Comparison of ENCODE assay signal across 22 cellular contexts in the genomic region with DNA sequence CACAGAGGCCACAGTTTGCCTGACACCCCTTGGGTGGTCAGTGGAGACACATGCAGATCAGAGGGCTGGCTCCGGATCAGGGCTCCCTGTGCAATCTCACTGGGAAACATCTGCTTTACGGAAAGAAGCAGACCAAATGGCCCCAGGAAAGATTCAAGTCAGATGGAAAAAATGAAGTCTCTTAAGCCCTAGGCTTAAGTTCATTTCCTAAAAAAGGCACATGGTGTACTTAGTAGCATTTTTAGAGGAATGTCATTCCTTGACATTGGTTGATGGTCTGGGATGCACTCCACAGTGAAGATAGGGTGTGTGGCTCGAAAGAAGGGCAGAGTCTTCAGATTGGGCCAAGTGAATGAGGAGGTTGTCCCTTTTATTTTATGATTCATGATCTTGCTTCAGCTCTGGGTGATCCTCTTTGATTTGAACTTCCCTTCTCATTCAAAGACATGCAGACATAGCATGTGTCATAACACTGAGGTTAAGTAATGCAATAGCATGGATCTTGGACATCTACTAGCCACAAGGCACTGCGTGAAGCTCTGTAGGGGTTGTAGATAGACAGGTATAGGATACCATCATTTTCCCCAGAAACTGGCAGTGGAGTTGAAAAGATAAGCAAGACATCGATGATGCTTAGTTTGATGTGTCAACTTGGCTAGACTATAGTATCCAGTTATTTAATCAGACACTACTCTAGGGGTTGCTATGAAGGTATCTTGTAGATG. TPM values are rescaled to one million over a fixed set of nuclear protein-coding genes. Genes with fewer than 3 reads are reported as not detected.
DNase-seq lines count a peak whose midpoint lies in the region; ATAC-seq and TF ChIP-seq lines count a peak whose summit lies in the region.
"Had no signal": no experiment of that assay in that cellular context is flagged by ENCODE, and none has a peak within 500 bp of the region (broad histone marks: within the 10 kb centered on the region; RNA-seq: fewer than 3 reads in every experiment).

No MANE protein-coding gene starts in this region.

- POLR2A ChIA-PET in PC-3 (lab: Charles Lee; ENCODE audit: unreplicated experiment), result no interaction called here

- no peaks in the 10 kb centered on the region for H3K4me1 ChIP-seq in PC-3 (ENCODE audit: insufficient read depth, low read length)
- H3K4me1 ChIP-seq: colonic mucosa had no signal

- peaks cover 3% of the 10 kb centered on the region for H3K27me3 Mint-ChIP-seq in activated T-helper 1 cell treated with anti-CD3 and anti-CD28 coated beads, Interleukin-12 subunit alpha, Interleukin-12 subunit beta, Interleukin-2, Interleukin-4 antibody, amounts not matched to agents 30 ng/mL and 10 ng/mL and 1 ng/mL, durations not matched to agents 14 hours and 24 hours and 36 hours (ENCODE audit: insufficient read depth)
- H3K27me3 Mint-ChIP-seq: activated naive CD4-positive, alpha-beta T cell treated with anti-CD3 and anti-CD28 coated beads, Interleukin-2, amount 10 ng/mL, durations not matched to agents 7 days and 5 days had no signal

- DNase-seq in AG08395 (ENCODE audit: low spot score) (peak; percentile 46), M059J (ENCODE audit: low read depth) (peak; percentile 10), amniotic stem cell (lab: John Stamatoyannopoulos, UW) (peak; percentile 70), kidney tubule cell (ENCODE audit: low spot score) (peak; percentile 4), left colon (no peak), PC-3 (no peak)
- no peak for DNase-seq in activated T-helper 1 cell treated with anti-CD3 and anti-CD28 coated beads, Interleukin-12 subunit alpha, Interleukin-12 subunit beta, Interleukin-2, Interleukin-4 antibody, amounts not matched to agents 30 ng/mL and 10 ng/mL and 1 ng/mL, durations not matched to agents 14 hours and 24 hours and 36 hours (ENCODE audit: low spot score)
- DNase-seq: activated CD4-positive, alpha-beta T cell treated with anti-CD3 and anti-CD28 coated beads, Interleukin-2, amount 50 U/mL, for 48 hours; activated naive CD4-positive, alpha-beta T cell treated with anti-CD3 and anti-CD28 coated beads, Interleukin-2, amount 10 ng/mL, durations not matched to agents 7 days and 5 days; activated T-cell treated with anti-CD3 and anti-CD28 coated beads, Interleukin-2, amount 50 U/mL, for 1 hour; colonic mucosa; DMS153; Karpas-422; naive thymus-derived CD8-positive, alpha-beta T cell; NCI-H146; RPMI8226; SW 1271; WERI-Rb-1 had no signal

- no peak overlapping the region for H2AFZ ChIP-seq in PC-3 (ENCODE audit: low read length)

- H3K36me3 ChIP-seq in PC-3 (ENCODE audit: low read depth, low read length), result no peaks in the 10 kb centered on the region
- H3K36me3 ChIP-seq: colonic mucosa, thoracic aorta, WERI-Rb-1 had no signal

- no peaks in the 10 kb centered on the region for H3K9me3 ChIP-seq in PC-3 (ENCODE audit: low read length)
- H3K9me3 ChIP-seq: colonic mucosa, thoracic aorta had no signal

- BruUV-seq in PC-3 (replicated peaks; lab: Mats Ljungman, UMichigan), result no TSS peak

- no peaks in the 10 kb centered on the region for H3K79me2 ChIP-seq in PC-3 (ENCODE audit: low read length)

- peaks cover 39% of the 10 kb centered on the region; the same call in 1 of the 2 replicates for H3K27me3 ChIP-seq in PC-3 (ENCODE audit: low read length)
- H3K27me3 ChIP-seq: colonic mucosa had no signal

- H3K9me3 Mint-ChIP-seq in activated T-helper 1 cell treated with anti-CD3 and anti-CD28 coated beads, Interleukin-12 subunit alpha, Interleukin-12 subunit beta, Interleukin-2, Interleukin-4 antibody, amounts not matched to agents 30 ng/mL and 10 ng/mL and 1 ng/mL, durations not matched to agents 14 hours and 24 hours and 36 hours, result no peaks in the 10 kb centered on the region
- H3K9me3 Mint-ChIP-seq: activated naive CD4-positive, alpha-beta T cell treated with anti-CD3 and anti-CD28 coated beads, Interleukin-2, amount 10 ng/mL, durations not matched to agents 7 days and 5 days had no signal

- H3K4me3 Mint-ChIP-seq in activated T-helper 1 cell treated with anti-CD3 and anti-CD28 coated beads, Interleukin-12 subunit alpha, Interleukin-12 subunit beta, Interleukin-2, Interleukin-4 antibody, amounts not matched to agents 30 ng/mL and 10 ng/mL and 1 ng/mL, durations not matched to agents 14 hours and 24 hours and 36 hours, result no peak overlapping the region
- H3K4me3 Mint-ChIP-seq: activated naive CD4-positive, alpha-beta T cell treated with anti-CD3 and anti-CD28 coated beads, Interleukin-2, amount 10 ng/mL, durations not matched to agents 7 days and 5 days; CD14-positive monocyte; naive thymus-derived CD8-positive, alpha-beta T cell had no signal

- no peak overlapping the region for H3K27ac ChIP-seq in PC-3 (ENCODE audit: low read length)
- H3K27ac ChIP-seq: colonic mucosa, thoracic aorta, WERI-Rb-1 had no signal

- H3K4me1 Mint-ChIP-seq in activated T-helper 1 cell treated with anti-CD3 and anti-CD28 coated beads, Interleukin-12 subunit alpha, Interleukin-12 subunit beta, Interleukin-2, Interleukin-4 antibody, amounts not matched to agents 30 ng/mL and 10 ng/mL and 1 ng/mL, durations not matched to agents 14 hours and 24 hours and 36 hours (ENCODE audit: low read depth), result no peaks in the 10 kb centered on the region
- H3K4me1 Mint-ChIP-seq: activated naive CD4-positive, alpha-beta T cell treated with anti-CD3 and anti-CD28 coated beads, Interleukin-2, amount 10 ng/mL, durations not matched to agents 7 days and 5 days; CD14-positive monocyte; naive thymus-derived CD8-positive, alpha-beta T cell had no signal

- no peak overlapping the region for H3K9ac ChIP-seq in PC-3 (ENCODE audit: low read length)

- no peaks in the 10 kb centered on the region for H3K9me2 ChIP-seq in PC-3 (replicated peaks; ENCODE audit: low read length)

- H3K4me2 ChIP-seq in PC-3 (ENCODE audit: low read length), result no peak overlapping the region

- TF ChIP-seq CTCF in PC-3 (conservative IDR thresholded peaks at IDR 0.05; ENCODE audit: low read depth, low read length), result no peak

- no peaks in the 10 kb centered on the region for H3K36me3 Mint-ChIP-seq in activated T-helper 1 cell treated with anti-CD3 and anti-CD28 coated beads, Interleukin-12 subunit alpha, Interleukin-12 subunit beta, Interleukin-2, Interleukin-4 antibody, amounts not matched to agents 30 ng/mL and 10 ng/mL and 1 ng/mL, durations not matched to agents 14 hours and 24 hours and 36 hours (ENCODE audit: low read depth)
- H3K36me3 Mint-ChIP-seq: activated naive CD4-positive, alpha-beta T cell treated with anti-CD3 and anti-CD28 coated beads, Interleukin-2, amount 10 ng/mL, durations not matched to agents 7 days and 5 days; CD14-positive monocyte; naive thymus-derived CD8-positive, alpha-beta T cell had no signal

- no peak overlapping the region for H3K27ac Mint-ChIP-seq in activated T-helper 1 cell treated with anti-CD3 and anti-CD28 coated beads, Interleukin-12 subunit alpha, Interleukin-12 subunit beta, Interleukin-2, Interleukin-4 antibody, amounts not matched to agents 30 ng/mL and 10 ng/mL and 1 ng/mL, durations not matched to agents 14 hours and 24 hours and 36 hours
- H3K27ac Mint-ChIP-seq: activated naive CD4-positive, alpha-beta T cell treated with anti-CD3 and anti-CD28 coated beads, Interleukin-2, amount 10 ng/mL, durations not matched to agents 7 days and 5 days; CD14-positive monocyte; naive thymus-derived CD8-positive, alpha-beta T cell had no signal

- no peaks in the 10 kb centered on the region for H3F3A ChIP-seq in PC-3 (ENCODE audit: low read length, unreplicated experiment)

- intact Hi-C loops in left colon (cut with DNase I, micrococcal nuclease), result no loop called here
- intact Hi-C loops in activated T-helper 1 cell treated with anti-CD3 and anti-CD28 coated beads, Interleukin-12 subunit alpha, Interleukin-12 subunit beta, Interleukin-2, Interleukin-4 antibody, amounts not matched to agents 30 ng/mL and 10 ng/mL and 1 ng/mL, durations not matched to agents 14 hours and 24 hours and 36 hours (cut with micrococcal nuclease), result no loop called here
- intact Hi-C loops in PC-3 (cut with micrococcal nuclease), result no loop called here

- no peaks in the 10 kb centered on the region for H4K20me1 ChIP-seq in PC-3 (ENCODE audit: low read length)

- ATAC-seq in left colon (no peak), HG03095 (IDR thresholded peaks at IDR 0.05; ENCODE audit: unreplicated experiment) (no peak), PC-3 (no peak)
- ATAC-seq: naive thymus-derived CD8-positive, alpha-beta T cell had no signal

- no peak overlapping the region for H3K4me3 ChIP-seq in PC-3 (ENCODE audit: low read length)
- H3K4me3 ChIP-seq: colonic mucosa, thoracic aorta had no signal

- CTCF ChIA-PET in PC-3 (lab: Charles Lee), result no interaction called here

RNA-seq across cellular contexts. Expression of gene KCNE4, which starts 56.5 kb away (rescaled TPM):
- total RNA-seq in M059J (2014; rRNA removed; shearing (Covaris generic)), result 11.4 and 14.5 TPM in 2 replicates
- total RNA-seq in left colon (under 1 TPM; 0.76 to 0.89 TPM), PC-3 (2014; rRNA removed) (not detected in 2 replicates)
- not detected in 2 replicates for total RNA-seq in activated T-helper 1 cell treated with anti-CD3 and anti-CD28 coated beads, Interleukin-12 subunit alpha, Interleukin-12 subunit beta, Interleukin-2, Interleukin-4 antibody, amounts not matched to agents 30 ng/mL and 10 ng/mL and 1 ng/mL, durations not matched to agents 14 hours and 24 hours and 36 hours
- total RNA-seq: HT1080; naive thymus-derived CD8-positive, alpha-beta T cell had no signal

Comparison
In these comparisons a context has a peak if more than half of its experiments do, and no peak if none do; other contexts are left out.
1. DNase-seq: peak in AG08395 (single experiment), M059J (single experiment), amniotic stem cell (single experiment) and kidney tubule cell (single experiment); none in left colon (0 of 2), activated T-helper 1 cell treated with anti-CD3 and anti-CD28 coated beads, Interleukin-12 subunit alpha, Interleukin-12 subunit beta, Interleukin-2, Interleukin-4 antibody, amounts not matched to agents 30 ng/mL and 10 ng/mL and 1 ng/mL, durations not matched to agents 14 hours and 24 hours and 36 hours (single experiment) and PC-3 (single experiment).